ENCODE assay signal across 8 cellular contexts in genomic region chr5:123937230-123937629, GRCh38.
DNase-seq lines count a peak whose midpoint lies in the region; ATAC-seq, FAIRE-seq and TF ChIP-seq lines count a peak whose summit lies in the region.

No MANE protein-coding gene starts in this region.

- H4K20me1 ChIP-seq in K562 (replicated peaks; ENCODE audit: control insufficient read depth, insufficient read depth, low read length) (no peaks in the 10 kb centered on the region), HepG2 (ENCODE audit: insufficient read depth, low read length) (no peaks in the 10 kb centered on the region)

- H3K9me3 ChIP-seq in K562 (replicated peaks; ENCODE audit: control insufficient read depth, insufficient read depth, low read depth, low read length) (no peaks in the 10 kb centered on the region), HepG2 (ENCODE audit: low read length) (peaks cover 6% of the 10 kb centered on the region)

- H3K4me3 ChIP-seq in K562 (no peak overlapping the region), HepG2 (replicated peaks in 1 of 3; ENCODE audit: insufficient read depth in 1 of 3, low read depth in 2 of 3, low read length in 3 of 3) (no peak overlapping the region)

- peak; percentile 29 to 59 (median 55) for TF ChIP-seq CTCF in K562 (IDR thresholded peaks at IDR 0.05 in 2 of 3, conservative IDR thresholded peaks at IDR 0.05 in 1 of 3; ENCODE audit: insufficient read depth in 2 of 3, low read depth in 1 of 3, low read length in 3 of 3)
- peak; percentile 87 for TF ChIP-seq CTCF in HepG2 (CRISPR knock-in tag; IDR thresholded peaks at IDR 0.05)

- DNase-seq in NCI-H2171 treated with DMSO at 0.1 percent for 48 hours (lab: John Stamatoyannopoulos, UW) (peak; percentile 6), NCI-H2171 (lab: John Stamatoyannopoulos, UW) (no peak), NCI-H2029 treated with DMSO at 0.1 percent for 48 hours (lab: John Stamatoyannopoulos, UW) (peak; percentile 43), K562 (ENCODE audit: extremely low read depth in 1 of 4, low spot score in 3 of 4) (peak; percentile 19 to 62 (median 30)), HepG2 (ENCODE audit: low spot score) (peak; percentile 65)
- DNase-seq in activated CD8-positive, alpha-beta memory T cell treated with anti-CD3 and anti-CD28 coated beads for 24 hours = no peak

- FAIRE-seq in K562 (lab: Jason Lieb, UNC) (peak; percentile 76), HepG2 (lab: Jason Lieb, UNC) (peak; percentile 83)

- H3K9ac ChIP-seq in K562 (ENCODE audit: insufficient read depth in 1 of 2, low read depth in 2 of 2, low read length in 2 of 2) (no peak overlapping the region), HepG2 (ENCODE audit: insufficient read depth, low read depth, low read length) (no peak overlapping the region)

- CTCF ChIA-PET in K562 (lab: Yijun Ruan, JAX; ENCODE audit: low intra/inter-chr PET ratio) (no interaction called here), HepG2 (lab: Yijun Ruan, JAX; ENCODE audit: low intra/inter-chr PET ratio, low total read pairs) (no interaction called here)

- WGBS in K562 (ENCODE audit: insufficient coverage, low coverage, missing lambda C conversion rate) = 2% methylated on average over 5 of the region's 6 CpGs
- 19% methylated on average over 6 of the region's 6 CpGs for WGBS in HepG2 (ENCODE audit: low lambda C conversion rate)

- in situ Hi-C loops in K562 (cut with MboI) (no loop called here), HepG2 (cut with HindIII; ENCODE audit: extremely low pct_ligation_motif_present, low pct_unique_long_range_greater_than_20kb) (no loop called here)

- H3K27me3 ChIP-seq in K562 (ENCODE audit: control insufficient read depth in 2 of 2, insufficient read depth in 2 of 2, low read length in 2 of 2) (no peaks in the 10 kb centered on the region), HepG2 (ENCODE audit: control insufficient read depth in 1 of 2, insufficient read depth in 2 of 2, low read length in 2 of 2) (no peaks in the 10 kb centered on the region)

- intact Hi-C loops in K562 (cut with micrococcal nuclease) (no loop called here), HepG2 (cut with micrococcal nuclease; ENCODE audit: unreplicated experiment) (loop anchor here (1.0 to 10.0 kb wide), 4 partner anchors 350 to 1898 kb away; no protein-coding TSS in a partner anchor)

- ATAC-seq in K562 (peak; percentile 82), HepG2 (peak; percentile 95), GM19395 (IDR thresholded peaks at IDR 0.05; ENCODE audit: unreplicated experiment) (no peak), HG03469 (IDR thresholded peaks at IDR 0.05; ENCODE audit: unreplicated experiment) (no peak)

- no peaks in the 10 kb centered on the region for H3K4me1 ChIP-seq in K562 (replicated peaks in 1 of 2; ENCODE audit: control insufficient read depth in 2 of 2, insufficient read depth in 2 of 2, low read length in 2 of 2)
- H3K4me1 ChIP-seq in HepG2 (ENCODE audit: insufficient read depth, low read length) = no peaks in the 10 kb centered on the region

- H2AFZ ChIP-seq in K562 (ENCODE audit: low read depth, low read length) (0 out of 2 replicates have a peak overlapping the region, but pooled peaks have one; percentile 40), HepG2 (ENCODE audit: low read length) (no peak overlapping the region)

- no peaks in the 10 kb centered on the region for H3K9me1 ChIP-seq in K562 (ENCODE audit: control insufficient read depth, insufficient read depth, low read length)

- POLR2A ChIA-PET in K562 (lab: Yijun Ruan, JAX) (no interaction called here), HepG2 (lab: Yijun Ruan, JAX) (no interaction called here)

- no peak overlapping the region for H3K4me2 ChIP-seq in K562 (ENCODE audit: insufficient read depth, low read length)
- H3K4me2 ChIP-seq in HepG2 (ENCODE audit: low read depth, low read length) = no peak overlapping the region

- no peaks in the 10 kb centered on the region for H3K79me2 ChIP-seq in K562 (ENCODE audit: control insufficient read depth, insufficient read depth, low read length)
- H3K79me2 ChIP-seq in HepG2 (ENCODE audit: insufficient read depth, low read length) = no peaks in the 10 kb centered on the region

- H3K27ac ChIP-seq in K562 (ENCODE audit: extremely low read depth, low read depth, low read length) (no peak overlapping the region), HepG2 (ENCODE audit: extremely low read length, insufficient read depth, low read length) (no peak overlapping the region)

- H3K36me3 ChIP-seq in K562 (ENCODE audit: control insufficient read depth, insufficient read depth, low read length) (no peaks in the 10 kb centered on the region), HepG2 (replicated peaks in 1 of 2; ENCODE audit: control insufficient read depth in 1 of 2, insufficient read depth in 2 of 2, low read length in 2 of 2) (no peaks in the 10 kb centered on the region)

- TF ChIP-seq RAD21 in K562 (CRISPR knock-in tag; conservative IDR thresholded peaks at IDR 0.05 in 1 of 2, IDR thresholded peaks at IDR 0.05 in 1 of 2) (peak; percentile 73 to 81), HepG2 (CRISPR knock-in tag; IDR thresholded peaks at IDR 0.05) (peak; percentile 71)

- no peak for TF ChIP-seq EP300 in K562 (IDR thresholded peaks at IDR 0.05; ENCODE audit: low read length)
- no peak for TF ChIP-seq EP300 in HepG2 (IDR thresholded peaks at IDR 0.05; ENCODE audit: low read depth in 2 of 2, low read length in 2 of 2)
- no peak for TF ChIP-seq EP300 in HepG2 (CRISPR knock-in tag; IDR thresholded peaks at IDR 0.05; ENCODE audit: borderline replicate concordance)

- TF ChIP-seq POLR2A in K562 (conservative IDR thresholded peaks at IDR 0.05) = no peak
- no peak for TF ChIP-seq POLR2A in HepG2 (IDR thresholded peaks at IDR 0.05; ENCODE audit: insufficient read depth in 1 of 2, low read depth in 2 of 2, low read length in 2 of 2)

- no TSS peak for BruUV-seq in K562 (replicated peaks; lab: Mats Ljungman, UMichigan)
- no TSS peak for BruUV-seq in HepG2 (replicated peaks; lab: Mats Ljungman, UMichigan)

TF ChIP-seq in K562, 482 proteins besides CTCF, POLR2A, EP300 and RAD21 (continues in another document):
- TF ChIP-seq ZKSCAN1 (IDR thresholded peaks at IDR 0.05; ENCODE audit: low read depth, low read length) (0 out of 2 replicates have a peak, but pooled peaks have one; percentile 15), RBM34 (IDR thresholded peaks at IDR 0.05; ENCODE audit: borderline replicate concordance, insufficient read depth, low read length) (no peak), E2F6 (IDR thresholded peaks at IDR 0.05; ENCODE audit: borderline replicate concordance in 1 of 2, extremely low read depth in 1 of 2, insufficient read depth in 1 of 2, insufficient read length in 1 of 2, low read depth in 1 of 2, low read length in 1 of 2, poor library complexity in 1 of 2, severe bottlenecking in 1 of 2) (peak in 1 of 2 experiments; percentile 68), STAG1 (CRISPR knock-in tag; IDR thresholded peaks at IDR 0.05; ENCODE audit: borderline replicate concordance) (peak; percentile 87; the same call in 1 of the 2 replicates), L3MBTL2 (IDR thresholded peaks at IDR 0.05) (peak; percentile 72), ESRRA (IDR thresholded peaks at IDR 0.05; ENCODE audit: borderline replicate concordance, low read depth) (no peak), SMC3 (conservative IDR thresholded peaks at IDR 0.05; ENCODE audit: insufficient read depth, low read depth, low read length) (peak; percentile 49; the same call in 1 of the 2 replicates)

TF ChIP-seq in HepG2, 621 proteins besides CTCF, POLR2A, EP300 and RAD21 (continues in another document):
- TF ChIP-seq NFKBIZ (CRISPR knock-in tag; IDR thresholded peaks at IDR 0.05) (no peak), ZC3H4 (CRISPR knock-in tag; IDR thresholded peaks at IDR 0.05; ENCODE audit: borderline replicate concordance) (no peak), ARNTL (CRISPR knock-in tag; IDR thresholded peaks at IDR 0.05) (peak; percentile 55; the same call in 1 of the 2 replicates), TFE3 (CRISPR knock-in tag; IDR thresholded peaks at IDR 0.05) (0 out of 2 replicates have a peak, but pooled peaks have one; percentile 33), HNRNPH1 (optimal IDR thresholded peaks at IDR 0.05; ENCODE audit: low read depth, low read length) (no peak)
- TF ChIP-seq, protein P1, sequence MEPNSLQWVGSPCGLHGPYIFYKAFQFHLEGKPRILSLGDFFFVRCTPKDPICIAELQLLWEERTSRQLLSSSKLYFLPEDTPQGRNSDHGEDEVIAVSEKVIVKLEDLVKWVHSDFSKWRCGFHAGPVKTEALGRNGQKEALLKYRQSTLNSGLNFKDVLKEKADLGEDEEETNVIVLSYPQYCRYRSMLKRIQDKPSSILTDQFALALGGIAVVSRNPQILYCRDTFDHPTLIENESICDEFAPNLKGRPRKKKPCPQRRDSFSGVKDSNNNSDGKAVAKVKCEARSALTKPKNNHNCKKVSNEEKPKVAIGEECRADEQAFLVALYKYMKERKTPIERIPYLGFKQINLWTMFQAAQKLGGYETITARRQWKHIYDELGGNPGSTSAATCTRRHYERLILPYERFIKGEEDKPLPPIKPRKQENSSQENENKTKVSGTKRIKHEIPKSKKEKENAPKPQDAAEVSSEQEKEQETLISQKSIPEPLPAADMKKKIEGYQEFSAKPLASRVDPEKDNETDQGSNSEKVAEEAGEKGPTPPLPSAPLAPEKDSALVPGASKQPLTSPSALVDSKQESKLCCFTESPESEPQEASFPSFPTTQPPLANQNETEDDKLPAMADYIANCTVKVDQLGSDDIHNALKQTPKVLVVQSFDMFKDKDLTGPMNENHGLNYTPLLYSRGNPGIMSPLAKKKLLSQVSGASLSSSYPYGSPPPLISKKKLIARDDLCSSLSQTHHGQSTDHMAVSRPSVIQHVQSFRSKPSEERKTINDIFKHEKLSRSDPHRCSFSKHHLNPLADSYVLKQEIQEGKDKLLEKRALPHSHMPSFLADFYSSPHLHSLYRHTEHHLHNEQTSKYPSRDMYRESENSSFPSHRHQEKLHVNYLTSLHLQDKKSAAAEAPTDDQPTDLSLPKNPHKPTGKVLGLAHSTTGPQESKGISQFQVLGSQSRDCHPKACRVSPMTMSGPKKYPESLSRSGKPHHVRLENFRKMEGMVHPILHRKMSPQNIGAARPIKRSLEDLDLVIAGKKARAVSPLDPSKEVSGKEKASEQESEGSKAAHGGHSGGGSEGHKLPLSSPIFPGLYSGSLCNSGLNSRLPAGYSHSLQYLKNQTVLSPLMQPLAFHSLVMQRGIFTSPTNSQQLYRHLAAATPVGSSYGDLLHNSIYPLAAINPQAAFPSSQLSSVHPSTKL (CRISPR knock-in tag; IDR thresholded peaks at IDR 0.05) = peak; percentile 16; the same call in 1 of the 2 replicates

Comparison
In these comparisons a context has a peak if more than half of its experiments do, and no peak if none do; other contexts are left out.
1. DNase-seq: peak in NCI-H2171 treated with DMSO at 0.1 percent for 48 hours (single experiment), NCI-H2029 treated with DMSO at 0.1 percent for 48 hours (single experiment), K562 (4 of 4) and HepG2 (single experiment); none in NCI-H2171 (single experiment) and activated CD8-positive, alpha-beta memory T cell treated with anti-CD3 and anti-CD28 coated beads for 24 hours (single experiment).
2. ATAC-seq: peak in K562 (single experiment) and HepG2 (single experiment); none in GM19395 (single experiment) and HG03469 (single experiment).